Comparison of ENCODE assay signal across 9 cellular contexts in the genomic region with DNA sequence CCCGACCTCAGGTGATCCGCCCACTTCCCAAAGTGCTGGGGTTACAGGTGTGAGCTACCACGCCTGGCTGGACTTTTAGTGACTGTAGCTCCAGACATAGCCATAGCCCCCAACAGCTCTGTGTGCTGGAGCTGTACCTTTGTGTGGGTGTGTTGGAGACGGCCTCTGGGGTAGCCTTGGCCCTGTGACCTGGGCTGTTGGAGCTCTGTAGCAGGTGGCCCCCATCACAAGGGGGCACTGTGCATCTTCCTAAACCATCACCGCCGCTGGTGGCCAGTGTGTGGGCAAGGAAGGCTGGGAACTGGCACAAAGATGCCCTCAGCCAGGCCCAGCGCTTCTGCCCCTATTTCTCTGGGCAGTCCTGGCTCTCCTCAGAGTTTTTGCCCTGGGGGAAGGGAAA. TPM values are rescaled to one million over a fixed set of nuclear protein-coding genes. Genes with fewer than 3 reads are reported as not detected.
DNase-seq lines count a peak whose midpoint lies in the region; ATAC-seq and TF ChIP-seq lines count a peak whose summit lies in the region.
"Had no signal": no experiment of that assay in that cellular context is flagged by ENCODE, and none has a peak within 500 bp of the region (broad histone marks: within the 10 kb centered on the region; RNA-seq: fewer than 3 reads in every experiment).

No MANE protein-coding gene starts in this region.

- H3K27me3 Mint-ChIP-seq in T-helper 2 cell treated with Interferon-gamma antibody and Interleukin-4, amounts not matched to agents 5 μg/mL and 100 μg/mL, for 36 hours (ENCODE audit: low read depth) = peaks cover 7% of the 10 kb centered on the region

- H3K9me3 Mint-ChIP-seq in T-helper 2 cell treated with Interferon-gamma antibody and Interleukin-4, amounts not matched to agents 5 μg/mL and 100 μg/mL, for 36 hours = no peaks in the 10 kb centered on the region
- H3K9me3 Mint-ChIP-seq: naive thymus-derived CD8-positive, alpha-beta T cell had no signal

- no peak overlapping the region for H2BK15ac ChIP-seq in mesenchymal stem cell (ENCODE audit: low read depth, poor library complexity, severe bottlenecking)

- H2BK12ac ChIP-seq in mesenchymal stem cell (ENCODE audit: low read length in 2 of 2) = no peak overlapping the region

- H3K4me2 ChIP-seq in mesenchymal stem cell (ENCODE audit: low read length, poor library complexity, severe bottlenecking) = no peak overlapping the region

- H3K4me1 Mint-ChIP-seq in T-helper 2 cell treated with Interferon-gamma antibody and Interleukin-4, amounts not matched to agents 5 μg/mL and 100 μg/mL, for 36 hours (ENCODE audit: low read depth) = no peaks in the 10 kb centered on the region
- H3K4me1 Mint-ChIP-seq: naive thymus-derived CD8-positive, alpha-beta T cell had no signal

- no peak overlapping the region for H3K27ac ChIP-seq in mesenchymal stem cell (ENCODE audit: low read length, poor library complexity, severe bottlenecking)

- ATAC-seq in SK-N-SH treated with all-trans-retinoic acid at 6 μM for 48 hours = peak; percentile 95
- ATAC-seq in GM21619 (IDR thresholded peaks at IDR 0.05; ENCODE audit: unreplicated experiment) = no peak

- no peak overlapping the region for H3K18ac ChIP-seq in mesenchymal stem cell (ENCODE audit: low read depth in 1 of 2, low read length in 2 of 2)

- 56% methylated on average over 6 of the region's 7 CpGs for WGBS in mesenchymal stem cell

- H3K4ac ChIP-seq in mesenchymal stem cell (ENCODE audit: low read depth in 1 of 2, low read length in 2 of 2) = no peak overlapping the region

- no peaks in the 10 kb centered on the region for H3K9me3 ChIP-seq in mesenchymal stem cell (ENCODE audit: control insufficient read depth, low read length)

- no peak overlapping the region for H2BK5ac ChIP-seq in mesenchymal stem cell (ENCODE audit: low read depth, low read length, poor library complexity, severe bottlenecking)

- no peaks in the 10 kb centered on the region for H3K36me3 ChIP-seq in mesenchymal stem cell (ENCODE audit: control insufficient read depth in 1 of 2, insufficient read depth in 2 of 2, low read depth in 1 of 2, low read length in 2 of 2)

- no peak overlapping the region for H2AFZ ChIP-seq in mesenchymal stem cell (ENCODE audit: low read depth, low read length)

- H3K9ac ChIP-seq in mesenchymal stem cell (ENCODE audit: low read length) = no peak overlapping the region

- no peak overlapping the region for H4K91ac ChIP-seq in mesenchymal stem cell (ENCODE audit: low read length)

- peak; percentile 79 for DNase-seq in Daoy (ENCODE audit: low read depth)
- DNase-seq in HUDEP-2 (lab: John Stamatoyannopoulos, UW; ENCODE audit: unreplicated experiment in 76 of 76) = peak in 55 of 76 experiments; percentile 2 to 74 (median 31)
- peak; percentile 6 to 46 for DNase-seq in dermis microvascular lymphatic vessel endothelial cell (ENCODE audit: low read depth in 2 of 2)
- peak; percentile 22 for DNase-seq in mesenchymal stem cell
- no peak for DNase-seq in T-helper 2 cell treated with Interferon-gamma antibody and Interleukin-4, amounts not matched to agents 5 μg/mL and 100 μg/mL, for 36 hours (ENCODE audit: low spot score)
- DNase-seq in cortex of kidney (lab: John Stamatoyannopoulos, UW) = no peak

- H3K27ac Mint-ChIP-seq in T-helper 2 cell treated with Interferon-gamma antibody and Interleukin-4, amounts not matched to agents 5 μg/mL and 100 μg/mL, for 36 hours = no peak overlapping the region
- H3K27ac Mint-ChIP-seq: naive thymus-derived CD8-positive, alpha-beta T cell had no signal

- H2BK120ac ChIP-seq in mesenchymal stem cell (ENCODE audit: low read depth, low read length) = no peak overlapping the region

- H3K4me3 ChIP-seq in mesenchymal stem cell (ENCODE audit: insufficient read depth in 1 of 2, low read depth in 1 of 2, low read length in 2 of 2) = no peak overlapping the region

- no peak overlapping the region for H3K4me3 Mint-ChIP-seq in T-helper 2 cell treated with Interferon-gamma antibody and Interleukin-4, amounts not matched to agents 5 μg/mL and 100 μg/mL, for 36 hours
- H3K4me3 Mint-ChIP-seq: naive thymus-derived CD8-positive, alpha-beta T cell had no signal

- H3K27me3 ChIP-seq in mesenchymal stem cell (ENCODE audit: control insufficient read depth in 1 of 2, insufficient read depth in 1 of 2, low read length in 2 of 2) = peaks cover 2 to 40% of the 10 kb centered on the region in 2 experiments

- H3K14ac ChIP-seq in mesenchymal stem cell (ENCODE audit: low read length in 2 of 2) = no peak overlapping the region

- no peaks in the 10 kb centered on the region for H3K79me1 ChIP-seq in mesenchymal stem cell (replicated peaks; ENCODE audit: low read length, poor library complexity, severe bottlenecking)

- H2AK5ac ChIP-seq in mesenchymal stem cell (ENCODE audit: low read length, severe bottlenecking) = no peak overlapping the region

- H3K23ac ChIP-seq in mesenchymal stem cell (ENCODE audit: low read length in 2 of 2) = no peak overlapping the region

- H3K4me1 ChIP-seq in mesenchymal stem cell (ENCODE audit: control insufficient read depth, insufficient read depth, low read depth, low read length) = peaks cover 4% of the 10 kb centered on the region

- no peaks in the 10 kb centered on the region for H3K36me3 Mint-ChIP-seq in T-helper 2 cell treated with Interferon-gamma antibody and Interleukin-4, amounts not matched to agents 5 μg/mL and 100 μg/mL, for 36 hours (ENCODE audit: low read depth)
- H3K36me3 Mint-ChIP-seq: naive thymus-derived CD8-positive, alpha-beta T cell had no signal

- no peak overlapping the region for H4K8ac ChIP-seq in mesenchymal stem cell (ENCODE audit: low read length)

TF ChIP-seq in SK-N-SH treated with all-trans-retinoic acid at 6 μM for 48 hours, 23 proteins besides CTCF, POLR2A, EP300 and RAD21:
- TF ChIP-seq BACH2 (CRISPR knock-in tag; IDR thresholded peaks at IDR 0.05; ENCODE audit: borderline replicate concordance) = no peak
- no peak for TF ChIP-seq GLIS3 (CRISPR knock-in tag; IDR thresholded peaks at IDR 0.05)
- TF ChIP-seq TOX (CRISPR knock-in tag; IDR thresholded peaks at IDR 0.05; ENCODE audit: borderline replicate concordance) = no peak
- no peak for TF ChIP-seq ZFP3 (CRISPR knock-in tag; IDR thresholded peaks at IDR 0.05)
- TF ChIP-seq, protein P1, sequence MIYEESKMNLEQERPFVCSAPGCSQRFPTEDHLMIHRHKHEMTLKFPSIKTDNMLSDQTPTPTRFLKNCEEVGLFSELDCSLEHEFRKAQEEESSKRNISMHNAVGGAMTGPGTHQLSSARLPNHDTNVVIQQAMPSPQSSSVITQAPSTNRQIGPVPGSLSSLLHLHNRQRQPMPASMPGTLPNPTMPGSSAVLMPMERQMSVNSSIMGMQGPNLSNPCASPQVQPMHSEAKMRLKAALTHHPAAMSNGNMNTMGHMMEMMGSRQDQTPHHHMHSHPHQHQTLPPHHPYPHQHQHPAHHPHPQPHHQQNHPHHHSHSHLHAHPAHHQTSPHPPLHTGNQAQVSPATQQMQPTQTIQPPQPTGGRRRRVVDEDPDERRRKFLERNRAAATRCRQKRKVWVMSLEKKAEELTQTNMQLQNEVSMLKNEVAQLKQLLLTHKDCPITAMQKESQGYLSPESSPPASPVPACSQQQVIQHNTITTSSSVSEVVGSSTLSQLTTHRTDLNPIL (CRISPR knock-in tag; IDR thresholded peaks at IDR 0.05; ENCODE audit: low read depth) = no peak
- TF ChIP-seq ESRRG (CRISPR knock-in tag; IDR thresholded peaks at IDR 0.05) = no peak
- TF ChIP-seq RARB (CRISPR knock-in tag; IDR thresholded peaks at IDR 0.05) = no peak
- no peak for TF ChIP-seq ZNF70 (CRISPR knock-in tag; IDR thresholded peaks at IDR 0.05)
- no peak for TF ChIP-seq SNAI2 (CRISPR knock-in tag; IDR thresholded peaks at IDR 0.05)
- no peak for TF ChIP-seq ARNTL (CRISPR knock-in tag; IDR thresholded peaks at IDR 0.05; ENCODE audit: borderline replicate concordance, low read depth)
- TF ChIP-seq ZC3H10 (CRISPR knock-in tag; IDR thresholded peaks at IDR 0.05) = no peak
- no peak for TF ChIP-seq ZNF565 (CRISPR knock-in tag; conservative IDR thresholded peaks at IDR 0.05; ENCODE audit: low read depth)

RNA-seq across cellular contexts. Expression of a gene that starts 38.4 kb away (rescaled TPM):
- total RNA-seq in Daoy (2014; rRNA removed; shearing (Covaris generic)) = 0.06 and 0.80 TPM in 2 replicates
- under 0.01 TPM in 1 of 2 replicates, not detected in the other for total RNA-seq in dermis microvascular lymphatic vessel endothelial cell
- polyA plus RNA-seq in mesenchymal stem cell (2013, experiment 1 of 2) = 0.59 TPM
- polyA plus RNA-seq in mesenchymal stem cell (2013, experiment 2 of 2) = 0.71 TPM
- polyA plus RNA-seq: naive thymus-derived CD8-positive, alpha-beta T cell had no signal

Comparison
In these comparisons a context has a peak if more than half of its experiments do, and no peak if none do; other contexts are left out.
1. DNase-seq: peak in Daoy (single experiment), HUDEP-2 (55 of 76), dermis microvascular lymphatic vessel endothelial cell (2 of 2) and mesenchymal stem cell (single experiment); none in T-helper 2 cell treated with Interferon-gamma antibody and Interleukin-4, amounts not matched to agents 5 μg/mL and 100 μg/mL, for 36 hours (single experiment) and cortex of kidney (single experiment).